In the genomic region with DNA sequence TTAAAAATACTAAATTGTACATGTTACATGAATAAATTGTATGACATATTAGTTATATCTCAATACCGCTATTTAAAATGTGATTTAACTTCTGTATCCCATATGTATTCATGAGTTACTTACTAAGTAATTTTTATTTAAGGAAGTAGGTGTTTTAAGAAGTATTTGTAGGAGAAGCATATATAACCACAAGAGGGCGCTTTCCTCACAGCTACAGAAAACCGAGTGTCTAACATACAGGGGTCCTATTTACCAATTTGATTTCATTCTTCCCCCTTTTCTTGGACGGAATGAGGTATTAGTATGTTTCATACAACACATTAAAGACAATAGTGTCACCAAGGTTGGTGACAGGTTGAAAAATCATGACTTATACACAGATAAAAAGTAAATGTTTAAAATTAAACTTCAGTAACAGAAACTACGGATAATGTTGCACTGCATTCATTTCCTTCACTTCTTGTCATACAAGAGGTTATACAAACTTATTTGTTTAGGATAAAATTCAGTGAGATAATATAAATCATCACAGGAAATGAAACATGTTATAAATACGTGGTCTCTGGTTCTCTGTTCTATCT, we compare ENCODE assay signal across 8 cellular contexts.
DNase-seq lines count a peak whose midpoint lies in the region; ATAC-seq, FAIRE-seq and TF ChIP-seq lines count a peak whose summit lies in the region.

No MANE protein-coding gene starts in this region.

- intact Hi-C loops in right cardiac atrium (cut with DNase I), result loop anchor here (2.0 to 10.0 kb wide), 8 partner anchors 130 to 412 kb away; a partner anchor contains a TSS
- intact Hi-C loops in kidney (cut with DNase I), result loop anchor here (10.0 kb wide), 1 partner anchor 350 kb away; no protein-coding TSS in a partner anchor
- intact Hi-C loops in vagina (cut with DNase I), result loop anchor here (5.0 kb wide), 1 partner anchor 352 kb away; no protein-coding TSS in a partner anchor
- intact Hi-C loops in posterior cingulate gyrus (cut with DNase I), result loop anchor here (1.0 to 5.0 kb wide), 4 partner anchors 130 to 412 kb away; a partner anchor contains a TSS

- H3K27ac ChIP-seq in cardiac muscle cell (no peak overlapping the region), right cardiac atrium (ENCODE audit: low read length) (no peak overlapping the region), kidney (ENCODE audit: low read depth in 2 of 2, low read length in 2 of 2) (no peak overlapping the region), vagina (no peak overlapping the region)

- H3K4me3 ChIP-seq in cardiac muscle cell, result no peak overlapping the region
- no peak overlapping the region for H3K4me3 ChIP-seq in right cardiac atrium (ENCODE audit: low read length)
- H3K4me3 ChIP-seq in kidney (ENCODE audit: low read length in 2 of 2), result no peak overlapping the region
- H3K4me3 ChIP-seq in vagina, result no peak overlapping the region

- H3K4me1 ChIP-seq in cardiac muscle cell (ENCODE audit: low read depth) (no peaks in the 10 kb centered on the region), right cardiac atrium (ENCODE audit: control insufficient read depth, insufficient read depth, low read length) (peaks cover 4% of the 10 kb centered on the region), kidney (ENCODE audit: control insufficient read depth in 1 of 2, insufficient read depth in 1 of 2, low read depth in 1 of 2, low read length in 2 of 2) (peaks cover 3 to 15% of the 10 kb centered on the region in 2 donors), vagina (no peaks in the 10 kb centered on the region)

- 29% methylated on average over 6 of the region's 6 CpGs for WGBS in right cardiac atrium

- DNase-seq in cardiac muscle cell (ENCODE audit: low read depth in 1 of 2, low spot score in 1 of 2) (peak; percentile 70 to 79), right cardiac atrium (no peak), NCI-H2171 (lab: John Stamatoyannopoulos, UW) (peak; percentile 6), astrocyte of the hippocampus (ENCODE audit: low read depth, low spot score) (peak; percentile 76), kidney (no peak), vagina (ENCODE audit: extremely low spot score in 2 of 2) (no peak), posterior cingulate gyrus (no peak)
- no peak for DNase-seq in activated T-cell treated with anti-CD3 and anti-CD28 coated beads, Interleukin-2, amount 50 U/mL, for 1 hour

- H3K27me3 ChIP-seq in cardiac muscle cell (no peaks in the 10 kb centered on the region), right cardiac atrium (ENCODE audit: control insufficient read depth, insufficient read depth) (no peaks in the 10 kb centered on the region), vagina (no peaks in the 10 kb centered on the region)

- ATAC-seq in right cardiac atrium, result no peak

- TF ChIP-seq CTCF in cardiac muscle cell (IDR thresholded peaks at IDR 0.05; ENCODE audit: low read depth, low read length) (peak; percentile 65), kidney (IDR thresholded peaks at IDR 0.05; ENCODE audit: borderline replicate concordance, extremely low read depth, insufficient read depth) (peak; percentile 64), vagina (IDR thresholded peaks at IDR 0.05) (peak in 2 of 3 experiments; percentile 51 to 57)

- H3K36me3 ChIP-seq in cardiac muscle cell, result no peaks in the 10 kb centered on the region
- no peaks in the 10 kb centered on the region for H3K36me3 ChIP-seq in kidney (ENCODE audit: control insufficient read depth in 1 of 2, insufficient read depth in 2 of 2, low read length in 2 of 2)
- no peaks in the 10 kb centered on the region for H3K36me3 ChIP-seq in vagina

- peak; percentile 93 for FAIRE-seq in kidney (lab: Jason Lieb, UNC)

- H3K9ac ChIP-seq in kidney (ENCODE audit: low read length in 2 of 2), result no peak overlapping the region

- TF ChIP-seq POLR2A in vagina (IDR thresholded peaks at IDR 0.05), result no peak

- H3K9me3 ChIP-seq in cardiac muscle cell (ENCODE audit: low read depth), result no peaks in the 10 kb centered on the region
- H3K9me3 ChIP-seq in right cardiac atrium (ENCODE audit: control insufficient read depth, low read length), result no peaks in the 10 kb centered on the region
- no peaks in the 10 kb centered on the region for H3K9me3 ChIP-seq in kidney (ENCODE audit: control insufficient read depth in 1 of 2, low read length in 2 of 2)
- H3K9me3 ChIP-seq in vagina, result no peaks in the 10 kb centered on the region

Comparison
In these comparisons a context has a peak if more than half of its experiments do, and no peak if none do; other contexts are left out.
1. DNase-seq: peak in cardiac muscle cell (2 of 2), NCI-H2171 (single experiment) and astrocyte of the hippocampus (single experiment); none in right cardiac atrium (0 of 3), kidney (single experiment), vagina (0 of 2), posterior cingulate gyrus (0 of 10) and activated T-cell treated with anti-CD3 and anti-CD28 coated beads, Interleukin-2, amount 50 U/mL, for 1 hour (single experiment).
2. Peak in every context shown above with its lines, with median percentiles within 50 percentile points of each other: CTCF ChIP-seq.